Comparison of ENCODE assay signal across 1 cellular context in genomic region chr17:40315678-40316570, GRCh38.
TF ChIP-seq lines count a peak whose summit lies in the region.

No MANE protein-coding gene starts in this region.

TF ChIP-seq in endothelial cell of umbilical vein, 7 proteins besides CTCF, POLR2A, EP300 and RAD21:
- no peak for TF ChIP-seq GATA2 (IDR thresholded peaks at IDR 0.05; ENCODE audit: insufficient read depth, insufficient read length, low read depth, low read length)
- no peak for TF ChIP-seq MYC (IDR thresholded peaks at IDR 0.05; ENCODE audit: low read depth, low read length)
- TF ChIP-seq JUN (IDR thresholded peaks at IDR 0.05; ENCODE audit: borderline replicate concordance, insufficient read depth, insufficient read length, low read depth): no peak
- TF ChIP-seq FOS (IDR thresholded peaks at IDR 0.05; ENCODE audit: borderline replicate concordance, insufficient read depth, low read length): no peak
- no peak for TF ChIP-seq EZH2 (IDR thresholded peaks at IDR 0.05; ENCODE audit: borderline replicate concordance, low read depth, low read length, severe bottlenecking)
- no peak for TF ChIP-seq POLR2AphosphoS5 (IDR thresholded peaks at IDR 0.05; ENCODE audit: insufficient read depth, low read depth, low read length)
- TF ChIP-seq, protein P1, sequence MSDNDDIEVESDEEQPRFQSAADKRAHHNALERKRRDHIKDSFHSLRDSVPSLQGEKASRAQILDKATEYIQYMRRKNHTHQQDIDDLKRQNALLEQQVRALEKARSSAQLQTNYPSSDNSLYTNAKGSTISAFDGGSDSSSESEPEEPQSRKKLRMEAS (IDR thresholded peaks at IDR 0.05; ENCODE audit: insufficient read depth, insufficient read length): no peak
TF ChIP-seq in endothelial cell of umbilical vein: peak in this region for 0.
